Comparison of ENCODE assay signal across 8 cellular contexts in the genomic region with DNA sequence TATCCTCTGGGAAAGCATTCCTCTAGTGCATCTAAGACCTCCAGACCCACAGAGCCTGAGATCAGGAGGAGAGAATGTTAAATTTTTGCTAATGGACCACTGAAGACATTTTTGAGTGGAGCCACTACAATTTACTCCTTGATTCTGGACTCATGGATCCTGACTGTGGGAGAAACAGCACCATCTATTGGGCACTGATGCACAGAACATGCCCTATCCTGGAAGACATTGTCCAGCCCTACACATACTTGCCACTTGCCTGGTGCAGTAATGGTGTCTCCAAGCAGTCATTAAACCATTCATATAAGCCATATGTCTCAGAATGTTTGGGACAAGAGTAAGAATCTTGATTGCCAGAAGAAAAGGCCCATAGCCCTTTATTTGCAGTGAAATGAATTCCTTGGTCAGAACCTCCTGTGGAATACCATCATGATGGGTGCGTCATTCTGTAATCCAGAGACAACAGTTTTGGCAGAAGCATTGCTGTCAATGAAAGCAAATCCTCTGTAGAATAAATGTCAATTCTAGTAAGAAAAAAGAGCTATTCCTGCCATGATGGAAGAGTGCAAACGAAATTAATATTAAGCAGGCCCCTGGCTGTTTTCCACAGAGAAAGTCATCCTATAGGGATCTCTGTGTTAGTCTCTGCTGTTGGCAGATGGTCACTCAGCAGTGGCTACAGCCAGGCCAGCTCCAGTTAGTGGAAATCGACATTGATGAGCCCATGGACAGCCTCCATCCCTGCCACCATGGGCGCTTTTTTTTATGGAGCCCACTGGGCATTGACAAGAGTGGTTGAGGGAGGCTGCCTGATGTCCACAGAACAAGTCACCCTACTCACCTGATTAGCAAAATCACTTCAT. TPM values are rescaled to one million over a fixed set of nuclear protein-coding genes. Genes with fewer than 3 reads are reported as not detected.
DNase-seq lines count a peak whose midpoint lies in the region; ATAC-seq, FAIRE-seq and TF ChIP-seq lines count a peak whose summit lies in the region.

No MANE protein-coding gene starts in this region.

- ATAC-seq in HG03565 (IDR thresholded peaks at IDR 0.05; ENCODE audit: unreplicated experiment), result no peak
- no peak for ATAC-seq in GM21390 (IDR thresholded peaks at IDR 0.05; ENCODE audit: unreplicated experiment)

- peak overlapping the region; percentile 69 for H3K4me2 ChIP-seq in OCI-LY3 (ENCODE audit: low read length)

- H3K4me3 ChIP-seq in OCI-LY3 (ENCODE audit: low read length) (no peak overlapping the region), cardiac fibroblast (replicated peaks in 1 of 2; ENCODE audit: low read depth in 2 of 2, low read length in 2 of 2) (no peak overlapping the region), tibial nerve (no peak overlapping the region)

- peaks cover 46% of the 10 kb centered on the region for H3K4me1 ChIP-seq in OCI-LY3 (ENCODE audit: low read length)
- H3K4me1 ChIP-seq in tibial nerve, result no peaks in the 10 kb centered on the region

- 71 to 73% methylated on average over 4 of the region's 4 CpGs for WGBS in tibial nerve, 2 donors

- no peak for TF ChIP-seq EP300 in tibial nerve (IDR thresholded peaks at IDR 0.05)

- TF ChIP-seq CTCF in OCI-LY3 (IDR thresholded peaks at IDR 0.05; ENCODE audit: low read depth, low read length) (peak; percentile 57), cardiac fibroblast (IDR thresholded peaks at IDR 0.05; ENCODE audit: low read depth, low read length) (peak; percentile 82), tibial nerve (IDR thresholded peaks at IDR 0.05) (peak; percentile 60 to 78 (median 65))

- peak; percentile 95 for FAIRE-seq in GM18507 (lab: Jason Lieb, UNC)

- peak overlapping the region; percentile 54; the same call in 1 of the 2 replicates for H3K9ac ChIP-seq in OCI-LY3 (ENCODE audit: low read length)

- DNase-seq in CD1c-positive myeloid dendritic cell (ENCODE audit: extremely low spot score) (peak; percentile 48), GM18507 (ENCODE audit: extremely low spot score, insufficient read length, low read depth) (no peak), cardiac fibroblast (ENCODE audit: low read depth in 2 of 2) (peak; percentile 73 to 76), kidney tubule cell (ENCODE audit: low spot score) (peak; percentile 53), tibial nerve (ENCODE audit: low spot score in 2 of 2) (peak in 1 of 2 donors; percentile 75)

- H3K36me3 ChIP-seq in OCI-LY3 (replicated peaks; ENCODE audit: low read depth, low read length) (no peaks in the 10 kb centered on the region), tibial nerve (no peaks in the 10 kb centered on the region)

- no peak overlapping the region for H2AFZ ChIP-seq in OCI-LY3 (ENCODE audit: low read depth, low read length)

- H3K27ac ChIP-seq in OCI-LY3 (ENCODE audit: low read length) (peak overlapping the region; percentile 82), tibial nerve (no peak overlapping the region)

- no peaks in the 10 kb centered on the region for H4K20me1 ChIP-seq in OCI-LY3 (ENCODE audit: insufficient read depth, low read length)

- no peaks in the 10 kb centered on the region for H3K27me3 ChIP-seq in OCI-LY3 (ENCODE audit: low read depth, low read length)
- H3K27me3 ChIP-seq in tibial nerve, result no peaks in the 10 kb centered on the region

- peaks cover 3% of the 10 kb centered on the region; the same call in 1 of the 2 replicates for H3K9me3 ChIP-seq in OCI-LY3 (ENCODE audit: insufficient read depth, low read length)
- H3K9me3 ChIP-seq in tibial nerve, result no peaks in the 10 kb centered on the region

- TF ChIP-seq POLR2A in tibial nerve (IDR thresholded peaks at IDR 0.05), result no peak

- no peaks in the 10 kb centered on the region for H3K79me2 ChIP-seq in OCI-LY3 (ENCODE audit: low read length)

RNA-seq across cellular contexts. Expression of a gene that starts 43.5 kb away (rescaled TPM):
- total RNA-seq in tibial nerve, result not detected
